ENCODE assay signal across 22 cellular contexts in the genomic region with DNA sequence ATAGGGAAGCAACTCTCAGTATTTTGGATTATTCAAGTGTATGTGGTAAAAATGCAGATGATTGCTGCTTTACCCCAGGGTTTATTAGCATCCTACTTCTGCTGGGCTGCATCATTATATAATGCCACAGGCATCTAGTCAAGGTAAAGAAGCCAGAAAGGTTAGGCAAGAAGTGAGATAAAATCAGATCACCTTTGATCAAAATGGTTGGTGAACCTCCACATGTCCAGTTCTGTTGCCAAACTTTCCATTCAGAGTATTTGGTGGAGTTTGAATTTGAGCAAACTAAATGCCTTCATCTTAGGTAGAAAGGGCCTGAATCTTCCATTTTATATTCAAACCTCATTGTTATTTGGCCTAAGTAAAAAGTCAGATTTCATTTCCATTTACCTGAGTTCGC. TPM values are rescaled to one million over a fixed set of nuclear protein-coding genes. Genes with fewer than 3 reads are reported as not detected.
"Had no signal": no experiment of that assay in that cellular context is flagged by ENCODE, and none has a peak within 500 bp of the region (broad histone marks: within the 10 kb centered on the region; RNA-seq: fewer than 3 reads in every experiment).

No MANE protein-coding gene starts in this region.

- FAIRE-seq: RCC 7860 had no signal

- H3K9me3 ChIP-seq: SJSA1 had no signal

- H3K4me1 ChIP-seq: SJSA1 had no signal

- H3K9ac ChIP-seq: KMS-11 had no signal

- DNase-seq: IMR-90, Kasumi-1, MM.1S, NCI-H1092 treated with DMSO at 0.1 percent for 48 hours, NCI-H1436, NCI-H187, NCI-H2029, NCI-H2081 treated with DMSO at 0.1 percent for 48 hours, NCI-H2171, NCI-H226, NCI-H446, NCI-H510A, NCI-H524 treated with DMSO at 0.1 percent for 48 hours, NCI-H69, NCI-H774, Right ventricle myocardium superior, RPMI8226, SIG-M5 had no signal

- H3K27ac ChIP-seq: KMS-11, SJSA1, SK-N-MC had no signal

- H3K4me2 ChIP-seq: KMS-11 had no signal

- H3K4me3 ChIP-seq: SJSA1, SK-N-MC had no signal

- H3K36me3 ChIP-seq: SJSA1 had no signal

- H3K27me3 ChIP-seq: SJSA1 had no signal

RNA-seq across cellular contexts. Expression of a gene that starts 29.7 kb away (rescaled TPM):
- total RNA-seq: SJSA1 had no signal
